Comparison of ENCODE assay signal across 19 cellular contexts in genomic region chr1:15453773-15454172, GRCh38. TPM values are rescaled to one million over a fixed set of nuclear protein-coding genes. Genes with fewer than 3 reads are reported as not detected.
"Had no signal": no experiment of that assay in that cellular context is flagged by ENCODE, and none has a peak within 500 bp of the region (broad histone marks: within the 10 kb centered on the region; RNA-seq: fewer than 3 reads in every experiment).

No MANE protein-coding gene starts in this region.

- H3K9me3 ChIP-seq: right atrium auricular region, suprapubic skin, upper lobe of left lung had no signal

- H3K36me3 ChIP-seq: right atrium auricular region, suprapubic skin, upper lobe of left lung, WERI-Rb-1 had no signal

- H3K4me1 ChIP-seq: right atrium auricular region, suprapubic skin, upper lobe of left lung had no signal

- FAIRE-seq: endometrium, islet of Langerhans had no signal

- H3K36me3 Mint-ChIP-seq: brain; naive thymus-derived CD4-positive, alpha-beta T cell had no signal

- H3K4me1 Mint-ChIP-seq: activated CD4-positive, alpha-beta T cell treated with anti-CD3 and anti-CD28 coated beads for 36 hours; brain; naive thymus-derived CD4-positive, alpha-beta T cell had no signal

- H3K4me3 Mint-ChIP-seq: activated CD4-positive, alpha-beta T cell treated with anti-CD3 and anti-CD28 coated beads for 36 hours; activated CD8-positive, alpha-beta T cell treated with anti-CD3 and anti-CD28 coated beads, Interleukin-2, amount 10 ng/mL, durations not matched to agents 7 days and 5 days; brain; naive thymus-derived CD4-positive, alpha-beta T cell had no signal

- H3K27ac ChIP-seq: right atrium auricular region, suprapubic skin, upper lobe of left lung, WERI-Rb-1 had no signal

- ATAC-seq: activated CD4-positive, alpha-beta T cell treated with anti-CD3 and anti-CD28 coated beads for 36 hours; activated CD8-positive, alpha-beta T cell treated with anti-CD3 and anti-CD28 coated beads, Interleukin-2, amount 10 ng/mL, durations not matched to agents 7 days and 5 days; esophagus mucosa; naive thymus-derived CD4-positive, alpha-beta T cell had no signal

- DNase-seq: activated CD4-positive, alpha-beta T cell treated with anti-CD3 and anti-CD28 coated beads for 36 hours; activated CD8-positive, alpha-beta memory T cell treated with anti-CD3 and anti-CD28 coated beads, Interleukin-2, amount 50 U/mL, for 48 hours; activated CD8-positive, alpha-beta T cell treated with anti-CD3 and anti-CD28 coated beads, Interleukin-2, amount 10 ng/mL, durations not matched to agents 7 days and 5 days; activated naive CD4-positive, alpha-beta T cell; cerebellar nuclear complex; naive thymus-derived CD4-positive, alpha-beta T cell; stimulated activated CD4-positive, alpha-beta T cell treated with anti-CD3 and anti-CD28 coated beads, Interleukin-12 subunit alpha, Interleukin-12 subunit beta, amount 100 ng/mL, for 4 hours; stimulated activated naive CD4-positive, alpha-beta T cell; T-helper 1 cell; upper lobe of left lung; WERI-Rb-1 had no signal

- H3K27me3 ChIP-seq: right atrium auricular region, upper lobe of left lung had no signal

- H3K27ac Mint-ChIP-seq: activated CD4-positive, alpha-beta T cell treated with anti-CD3 and anti-CD28 coated beads for 36 hours; activated CD8-positive, alpha-beta T cell treated with anti-CD3 and anti-CD28 coated beads, Interleukin-2, amount 10 ng/mL, durations not matched to agents 7 days and 5 days; brain; naive thymus-derived CD4-positive, alpha-beta T cell had no signal

- H3K4me3 ChIP-seq: right atrium auricular region, suprapubic skin, upper lobe of left lung had no signal

RNA-seq across cellular contexts. Expression of gene CELA2A, which starts 2.8 kb away (rescaled TPM):
- total RNA-seq: activated CD4-positive, alpha-beta T cell treated with anti-CD3 and anti-CD28 coated beads for 36 hours; activated CD8-positive, alpha-beta T cell treated with anti-CD3 and anti-CD28 coated beads, Interleukin-2, amount 10 ng/mL, durations not matched to agents 7 days and 5 days; lung microvascular endothelial cell; mononuclear cell; naive thymus-derived CD4-positive, alpha-beta T cell; right atrium auricular region; suprapubic skin had no signal
- polyA plus RNA-seq: naive thymus-derived CD4-positive, alpha-beta T cell had no signal

RNA-seq across cellular contexts. Expression of gene CTRC, which starts 15.5 kb away (rescaled TPM):
- total RNA-seq: activated CD4-positive, alpha-beta T cell treated with anti-CD3 and anti-CD28 coated beads for 36 hours; activated CD8-positive, alpha-beta T cell treated with anti-CD3 and anti-CD28 coated beads, Interleukin-2, amount 10 ng/mL, durations not matched to agents 7 days and 5 days; esophagus mucosa; lung microvascular endothelial cell; right atrium auricular region had no signal
- polyA plus RNA-seq: naive thymus-derived CD4-positive, alpha-beta T cell had no signal

RNA-seq across cellular contexts. Expression of gene CELA2B, which starts 22.1 kb away (rescaled TPM):
- total RNA-seq: activated CD4-positive, alpha-beta T cell treated with anti-CD3 and anti-CD28 coated beads for 36 hours; activated CD8-positive, alpha-beta T cell treated with anti-CD3 and anti-CD28 coated beads, Interleukin-2, amount 10 ng/mL, durations not matched to agents 7 days and 5 days; esophagus mucosa; lung microvascular endothelial cell; mononuclear cell; naive thymus-derived CD4-positive, alpha-beta T cell; right atrium auricular region; suprapubic skin had no signal
- polyA plus RNA-seq: naive thymus-derived CD4-positive, alpha-beta T cell had no signal
